In the genomic region with DNA sequence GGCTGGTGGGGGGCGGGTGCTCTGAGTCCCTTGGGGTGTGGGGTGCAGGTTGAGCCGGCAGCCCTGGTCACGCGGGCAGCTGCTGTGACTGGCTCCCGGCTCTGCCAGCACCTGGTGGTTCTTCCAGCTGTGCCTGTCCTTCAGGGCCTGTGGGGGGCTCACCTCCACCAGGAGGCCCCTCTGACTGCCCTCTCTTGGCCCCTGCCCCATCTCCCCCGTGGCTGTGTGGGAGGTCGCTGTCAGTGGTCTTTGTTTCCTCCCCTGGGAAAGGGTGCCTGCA, we compare ENCODE assay signal across 9 cellular contexts. TPM values are rescaled to one million over a fixed set of nuclear protein-coding genes. Genes with fewer than 3 reads are reported as not detected.
DNase-seq lines count a peak whose midpoint lies in the region; ATAC-seq, FAIRE-seq and TF ChIP-seq lines count a peak whose summit lies in the region.
"Had no signal": no experiment of that assay in that cellular context is flagged by ENCODE, and none has a peak within 500 bp of the region (broad histone marks: within the 10 kb centered on the region; RNA-seq: fewer than 3 reads in every experiment).

No MANE protein-coding gene starts in this region.

- H3K27ac Mint-ChIP-seq in WTC11: peak overlapping the region; percentile 88; the same call in 1 of the 2 replicates
- no peak overlapping the region for H3K27ac Mint-ChIP-seq in CD4-positive, alpha-beta T cell

- H3K9me3 ChIP-seq in pancreas: no peaks in the 10 kb centered on the region
- no peaks in the 10 kb centered on the region for H3K9me3 ChIP-seq in CD4-positive, alpha-beta T cell (ENCODE audit: control insufficient read depth, low read length)

- CTCF ChIA-PET in AG04449 (lab: Yijun Ruan, JAX): interaction anchor here (1.1 to 2.8 kb wide), 5 partner anchors 31 to 159 kb away, joined by 3 to 39 read pairs (median 13); no protein-coding TSS in a partner anchor
- CTCF ChIA-PET in WTC11 (lab: Charles Lee): interaction anchor here (1.0 kb wide), 2 partner anchors 9 to 15 kb away, joined by 3 to 5 read pairs; no protein-coding TSS in a partner anchor
- CTCF ChIA-PET in CD4-positive, alpha-beta T cell (lab: Charles Lee): no interaction called here

- H3K36me3 ChIP-seq in pancreas: no peaks in the 10 kb centered on the region

- peak overlapping the region; percentile 47 for H3K27ac ChIP-seq in foreskin keratinocyte
- H3K27ac ChIP-seq in pancreas: peak overlapping the region; percentile 47 to 81 (median 74)
- H3K27ac ChIP-seq in CD4-positive, alpha-beta T cell (ENCODE audit: low read depth, low read length): no peak overlapping the region

- H3K9me3 Mint-ChIP-seq in WTC11: no peaks in the 10 kb centered on the region
- H3K9me3 Mint-ChIP-seq in CD4-positive, alpha-beta T cell: no peaks in the 10 kb centered on the region

- no peak overlapping the region for H3K4me3 Mint-ChIP-seq in WTC11
- H3K4me3 Mint-ChIP-seq in CD4-positive, alpha-beta T cell: no peak overlapping the region

- no peaks in the 10 kb centered on the region for H3K36me3 Mint-ChIP-seq in WTC11
- H3K36me3 Mint-ChIP-seq in CD4-positive, alpha-beta T cell (ENCODE audit: low read depth): no peaks in the 10 kb centered on the region

- DNase-seq in AG04449 (ENCODE audit: low read depth, low spot score) (no peak), WTC11 (ENCODE audit: low spot score) (no peak), foreskin keratinocyte (no peak), pancreas (peak in 2 of 6 donors; percentile 50 to 80), UCSD-AML1 (lab: John Stamatoyannopoulos, UW; ENCODE audit: unreplicated experiment) (no peak), middle frontal gyrus (ENCODE audit: extremely low spot score, low spot score) (no peak)
- DNase-seq in CD4-positive, alpha-beta T cell: no peak
- DNase-seq: NCI-H146 had no signal

- 22 to 24% methylated on average over 6 to 7 of the region's 7 CpGs for WGBS in pancreas, 2 donors

- intact Hi-C loops in pancreas (cut with DNase I): loop anchor here in 1 of 3 donors (5.0 to 10.0 kb wide), 2 partner anchors 113 to 155 kb away; no protein-coding TSS in a partner anchor
- intact Hi-C loops in CD4-positive, alpha-beta T cell (cut with DNase I, micrococcal nuclease): loop anchor here in 1 of 2 experiments (2.0 to 10.0 kb wide), 5 partner anchors 63 to 1175 kb away; a partner anchor contains a TSS

- peaks cover 10% of the 10 kb centered on the region for H3K4me1 ChIP-seq in foreskin keratinocyte
- H3K4me1 ChIP-seq in pancreas: peaks cover 20 to 39% (median 37%) of the 10 kb centered on the region in 3 donors

- TF ChIP-seq CTCF in AG04449 (IDR thresholded peaks at IDR 0.05; ENCODE audit: insufficient read depth, low read length, missing control alignments) (no peak), WTC11 (IDR thresholded peaks at IDR 0.05) (no peak), foreskin keratinocyte (conservative IDR thresholded peaks at IDR 0.05) (no peak), pancreas (IDR thresholded peaks at IDR 0.05) (no peak)
- no peak for TF ChIP-seq CTCF in CD4-positive, alpha-beta T cell (IDR thresholded peaks at IDR 0.05)

- ATAC-seq in WTC11 (no peak), foreskin keratinocyte (no peak), pancreas (peak in 1 of 4 donors; percentile 5), GM18520 (IDR thresholded peaks at IDR 0.05; ENCODE audit: unreplicated experiment) (no peak)
- ATAC-seq in CD4-positive, alpha-beta T cell (ENCODE audit: poor library complexity): no peak

- no peak for FAIRE-seq in pancreas (lab: Jason Lieb, UNC)

- H3K27me3 Mint-ChIP-seq in WTC11 (ENCODE audit: low read depth): no peaks in the 10 kb centered on the region
- no peaks in the 10 kb centered on the region for H3K27me3 Mint-ChIP-seq in CD4-positive, alpha-beta T cell

- peaks cover 27% of the 10 kb centered on the region for H3K4me1 Mint-ChIP-seq in WTC11
- H3K4me1 Mint-ChIP-seq in CD4-positive, alpha-beta T cell (ENCODE audit: low read depth): peaks cover 3% of the 10 kb centered on the region

- POLR2A ChIA-PET in AG04449 (lab: Yijun Ruan, JAX): interaction anchor here (0.5 to 2.8 kb wide), 2 partner anchors 12 to 162 kb away, joined by 3 to 16 read pairs; no protein-coding TSS in a partner anchor
- POLR2A ChIA-PET in WTC11 (lab: Charles Lee): interaction anchor here (0.6 kb wide), 1 partner anchor 301 kb away, joined by 3 read pairs; no protein-coding TSS in a partner anchor
- POLR2A ChIA-PET in CD4-positive, alpha-beta T cell (lab: Charles Lee): no interaction called here

- H3K4me3 ChIP-seq in AG04449 (ENCODE audit: low read depth, low read length) (peak overlapping the region; percentile 72), pancreas (peak overlapping the region in 2 of 4 donors; percentile 76 to 79)

- no peaks in the 10 kb centered on the region for H3K27me3 ChIP-seq in foreskin keratinocyte
- no peaks in the 10 kb centered on the region for H3K27me3 ChIP-seq in pancreas
- H3K27me3 ChIP-seq in CD4-positive, alpha-beta T cell (ENCODE audit: control insufficient read depth, insufficient read depth, low read length): no peaks in the 10 kb centered on the region

TF ChIP-seq in WTC11, 78 proteins besides CTCF, POLR2A, EP300 and RAD21:
- TF ChIP-seq NR3C1 (CRISPR knock-in tag; conservative IDR thresholded peaks at IDR 0.05; ENCODE audit: low read depth): no peak

RNA-seq across cellular contexts. Expression of a gene that starts 3.3 kb away (rescaled TPM):
- 24.9 to 27.5 TPM (median 25.0 TPM) in 3 replicates for total RNA-seq in WTC11 (2021)
- 24.1 and 25.2 TPM in 2 replicates for total RNA-seq in foreskin keratinocyte
- 16.5 and 18.3 TPM in 2 replicates for polyA plus RNA-seq in foreskin keratinocyte
- 10 to 100 TPM; 20.2 to 34.1 (median 22.9) TPM for total RNA-seq in pancreas
- polyA plus RNA-seq in pancreas: 10 to 100 TPM; 22.4 to 35.1 TPM
- total RNA-seq in CD4-positive, alpha-beta T cell: 1 to 10 TPM; 7.3 to 8.4 TPM
